Comparison of ENCODE assay signal across 2 cellular contexts in the genomic region with DNA sequence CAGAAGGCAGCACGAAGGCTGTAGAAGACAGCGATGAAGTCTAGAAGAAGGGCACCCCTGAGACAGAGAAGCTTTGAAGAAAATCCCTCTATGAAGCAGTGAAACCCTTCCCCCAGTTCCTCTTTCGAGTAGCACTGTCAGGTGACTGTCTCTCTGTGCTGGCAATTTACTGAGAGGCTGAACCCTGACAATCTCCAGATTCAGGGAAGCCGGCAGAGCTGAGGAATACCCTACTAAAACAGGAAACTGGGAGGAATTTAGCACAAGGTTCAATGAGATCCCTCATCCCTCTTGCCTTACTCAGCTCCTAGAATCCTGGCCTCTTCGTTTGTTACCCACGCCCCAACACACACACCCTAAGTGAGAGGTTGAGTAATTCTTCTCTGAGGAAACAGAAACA.
TF ChIP-seq lines count a peak whose summit lies in the region.

No MANE protein-coding gene starts in this region.

TF ChIP-seq in HepG2, 621 proteins besides CTCF, POLR2A, EP300 and RAD21 (continued from another document):
- TF ChIP-seq GPN1 (CRISPR knock-in tag; IDR thresholded peaks at IDR 0.05; ENCODE audit: borderline replicate concordance), result no peak
- no peak for TF ChIP-seq ZNF33B (CRISPR knock-in tag; IDR thresholded peaks at IDR 0.05)
- no peak for TF ChIP-seq CENPX (CRISPR knock-in tag; IDR thresholded peaks at IDR 0.05)
- TF ChIP-seq, protein P1, sequence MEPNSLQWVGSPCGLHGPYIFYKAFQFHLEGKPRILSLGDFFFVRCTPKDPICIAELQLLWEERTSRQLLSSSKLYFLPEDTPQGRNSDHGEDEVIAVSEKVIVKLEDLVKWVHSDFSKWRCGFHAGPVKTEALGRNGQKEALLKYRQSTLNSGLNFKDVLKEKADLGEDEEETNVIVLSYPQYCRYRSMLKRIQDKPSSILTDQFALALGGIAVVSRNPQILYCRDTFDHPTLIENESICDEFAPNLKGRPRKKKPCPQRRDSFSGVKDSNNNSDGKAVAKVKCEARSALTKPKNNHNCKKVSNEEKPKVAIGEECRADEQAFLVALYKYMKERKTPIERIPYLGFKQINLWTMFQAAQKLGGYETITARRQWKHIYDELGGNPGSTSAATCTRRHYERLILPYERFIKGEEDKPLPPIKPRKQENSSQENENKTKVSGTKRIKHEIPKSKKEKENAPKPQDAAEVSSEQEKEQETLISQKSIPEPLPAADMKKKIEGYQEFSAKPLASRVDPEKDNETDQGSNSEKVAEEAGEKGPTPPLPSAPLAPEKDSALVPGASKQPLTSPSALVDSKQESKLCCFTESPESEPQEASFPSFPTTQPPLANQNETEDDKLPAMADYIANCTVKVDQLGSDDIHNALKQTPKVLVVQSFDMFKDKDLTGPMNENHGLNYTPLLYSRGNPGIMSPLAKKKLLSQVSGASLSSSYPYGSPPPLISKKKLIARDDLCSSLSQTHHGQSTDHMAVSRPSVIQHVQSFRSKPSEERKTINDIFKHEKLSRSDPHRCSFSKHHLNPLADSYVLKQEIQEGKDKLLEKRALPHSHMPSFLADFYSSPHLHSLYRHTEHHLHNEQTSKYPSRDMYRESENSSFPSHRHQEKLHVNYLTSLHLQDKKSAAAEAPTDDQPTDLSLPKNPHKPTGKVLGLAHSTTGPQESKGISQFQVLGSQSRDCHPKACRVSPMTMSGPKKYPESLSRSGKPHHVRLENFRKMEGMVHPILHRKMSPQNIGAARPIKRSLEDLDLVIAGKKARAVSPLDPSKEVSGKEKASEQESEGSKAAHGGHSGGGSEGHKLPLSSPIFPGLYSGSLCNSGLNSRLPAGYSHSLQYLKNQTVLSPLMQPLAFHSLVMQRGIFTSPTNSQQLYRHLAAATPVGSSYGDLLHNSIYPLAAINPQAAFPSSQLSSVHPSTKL (CRISPR knock-in tag; IDR thresholded peaks at IDR 0.05), result no peak
- no peak for TF ChIP-seq TCF12 (IDR thresholded peaks at IDR 0.05)
- TF ChIP-seq TCF12 (CRISPR knock-in tag; IDR thresholded peaks at IDR 0.05), result no peak
- no peak for TF ChIP-seq KLF12 (CRISPR knock-in tag; IDR thresholded peaks at IDR 0.05; ENCODE audit: borderline replicate concordance)
- no peak for TF ChIP-seq HCFC1 (IDR thresholded peaks at IDR 0.05; ENCODE audit: low read depth, low read length)
- TF ChIP-seq JUN (CRISPR knock-in tag; IDR thresholded peaks at IDR 0.05), result no peak
- TF ChIP-seq, protein P2, sequence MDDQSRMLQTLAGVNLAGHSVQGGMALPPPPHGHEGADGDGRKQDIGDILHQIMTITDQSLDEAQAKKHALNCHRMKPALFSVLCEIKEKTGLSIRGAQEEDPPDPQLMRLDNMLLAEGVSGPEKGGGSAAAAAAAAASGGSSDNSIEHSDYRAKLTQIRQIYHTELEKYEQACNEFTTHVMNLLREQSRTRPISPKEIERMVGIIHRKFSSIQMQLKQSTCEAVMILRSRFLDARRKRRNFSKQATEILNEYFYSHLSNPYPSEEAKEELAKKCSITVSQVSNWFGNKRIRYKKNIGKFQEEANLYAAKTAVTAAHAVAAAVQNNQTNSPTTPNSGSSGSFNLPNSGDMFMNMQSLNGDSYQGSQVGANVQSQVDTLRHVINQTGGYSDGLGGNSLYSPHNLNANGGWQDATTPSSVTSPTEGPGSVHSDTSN (CRISPR knock-in tag; IDR thresholded peaks at IDR 0.05; ENCODE audit: borderline replicate concordance), result no peak

TF ChIP-seq in H1, 55 proteins besides CTCF, POLR2A, EP300 and RAD21 (continued from another document):
- TF ChIP-seq, protein P3, sequence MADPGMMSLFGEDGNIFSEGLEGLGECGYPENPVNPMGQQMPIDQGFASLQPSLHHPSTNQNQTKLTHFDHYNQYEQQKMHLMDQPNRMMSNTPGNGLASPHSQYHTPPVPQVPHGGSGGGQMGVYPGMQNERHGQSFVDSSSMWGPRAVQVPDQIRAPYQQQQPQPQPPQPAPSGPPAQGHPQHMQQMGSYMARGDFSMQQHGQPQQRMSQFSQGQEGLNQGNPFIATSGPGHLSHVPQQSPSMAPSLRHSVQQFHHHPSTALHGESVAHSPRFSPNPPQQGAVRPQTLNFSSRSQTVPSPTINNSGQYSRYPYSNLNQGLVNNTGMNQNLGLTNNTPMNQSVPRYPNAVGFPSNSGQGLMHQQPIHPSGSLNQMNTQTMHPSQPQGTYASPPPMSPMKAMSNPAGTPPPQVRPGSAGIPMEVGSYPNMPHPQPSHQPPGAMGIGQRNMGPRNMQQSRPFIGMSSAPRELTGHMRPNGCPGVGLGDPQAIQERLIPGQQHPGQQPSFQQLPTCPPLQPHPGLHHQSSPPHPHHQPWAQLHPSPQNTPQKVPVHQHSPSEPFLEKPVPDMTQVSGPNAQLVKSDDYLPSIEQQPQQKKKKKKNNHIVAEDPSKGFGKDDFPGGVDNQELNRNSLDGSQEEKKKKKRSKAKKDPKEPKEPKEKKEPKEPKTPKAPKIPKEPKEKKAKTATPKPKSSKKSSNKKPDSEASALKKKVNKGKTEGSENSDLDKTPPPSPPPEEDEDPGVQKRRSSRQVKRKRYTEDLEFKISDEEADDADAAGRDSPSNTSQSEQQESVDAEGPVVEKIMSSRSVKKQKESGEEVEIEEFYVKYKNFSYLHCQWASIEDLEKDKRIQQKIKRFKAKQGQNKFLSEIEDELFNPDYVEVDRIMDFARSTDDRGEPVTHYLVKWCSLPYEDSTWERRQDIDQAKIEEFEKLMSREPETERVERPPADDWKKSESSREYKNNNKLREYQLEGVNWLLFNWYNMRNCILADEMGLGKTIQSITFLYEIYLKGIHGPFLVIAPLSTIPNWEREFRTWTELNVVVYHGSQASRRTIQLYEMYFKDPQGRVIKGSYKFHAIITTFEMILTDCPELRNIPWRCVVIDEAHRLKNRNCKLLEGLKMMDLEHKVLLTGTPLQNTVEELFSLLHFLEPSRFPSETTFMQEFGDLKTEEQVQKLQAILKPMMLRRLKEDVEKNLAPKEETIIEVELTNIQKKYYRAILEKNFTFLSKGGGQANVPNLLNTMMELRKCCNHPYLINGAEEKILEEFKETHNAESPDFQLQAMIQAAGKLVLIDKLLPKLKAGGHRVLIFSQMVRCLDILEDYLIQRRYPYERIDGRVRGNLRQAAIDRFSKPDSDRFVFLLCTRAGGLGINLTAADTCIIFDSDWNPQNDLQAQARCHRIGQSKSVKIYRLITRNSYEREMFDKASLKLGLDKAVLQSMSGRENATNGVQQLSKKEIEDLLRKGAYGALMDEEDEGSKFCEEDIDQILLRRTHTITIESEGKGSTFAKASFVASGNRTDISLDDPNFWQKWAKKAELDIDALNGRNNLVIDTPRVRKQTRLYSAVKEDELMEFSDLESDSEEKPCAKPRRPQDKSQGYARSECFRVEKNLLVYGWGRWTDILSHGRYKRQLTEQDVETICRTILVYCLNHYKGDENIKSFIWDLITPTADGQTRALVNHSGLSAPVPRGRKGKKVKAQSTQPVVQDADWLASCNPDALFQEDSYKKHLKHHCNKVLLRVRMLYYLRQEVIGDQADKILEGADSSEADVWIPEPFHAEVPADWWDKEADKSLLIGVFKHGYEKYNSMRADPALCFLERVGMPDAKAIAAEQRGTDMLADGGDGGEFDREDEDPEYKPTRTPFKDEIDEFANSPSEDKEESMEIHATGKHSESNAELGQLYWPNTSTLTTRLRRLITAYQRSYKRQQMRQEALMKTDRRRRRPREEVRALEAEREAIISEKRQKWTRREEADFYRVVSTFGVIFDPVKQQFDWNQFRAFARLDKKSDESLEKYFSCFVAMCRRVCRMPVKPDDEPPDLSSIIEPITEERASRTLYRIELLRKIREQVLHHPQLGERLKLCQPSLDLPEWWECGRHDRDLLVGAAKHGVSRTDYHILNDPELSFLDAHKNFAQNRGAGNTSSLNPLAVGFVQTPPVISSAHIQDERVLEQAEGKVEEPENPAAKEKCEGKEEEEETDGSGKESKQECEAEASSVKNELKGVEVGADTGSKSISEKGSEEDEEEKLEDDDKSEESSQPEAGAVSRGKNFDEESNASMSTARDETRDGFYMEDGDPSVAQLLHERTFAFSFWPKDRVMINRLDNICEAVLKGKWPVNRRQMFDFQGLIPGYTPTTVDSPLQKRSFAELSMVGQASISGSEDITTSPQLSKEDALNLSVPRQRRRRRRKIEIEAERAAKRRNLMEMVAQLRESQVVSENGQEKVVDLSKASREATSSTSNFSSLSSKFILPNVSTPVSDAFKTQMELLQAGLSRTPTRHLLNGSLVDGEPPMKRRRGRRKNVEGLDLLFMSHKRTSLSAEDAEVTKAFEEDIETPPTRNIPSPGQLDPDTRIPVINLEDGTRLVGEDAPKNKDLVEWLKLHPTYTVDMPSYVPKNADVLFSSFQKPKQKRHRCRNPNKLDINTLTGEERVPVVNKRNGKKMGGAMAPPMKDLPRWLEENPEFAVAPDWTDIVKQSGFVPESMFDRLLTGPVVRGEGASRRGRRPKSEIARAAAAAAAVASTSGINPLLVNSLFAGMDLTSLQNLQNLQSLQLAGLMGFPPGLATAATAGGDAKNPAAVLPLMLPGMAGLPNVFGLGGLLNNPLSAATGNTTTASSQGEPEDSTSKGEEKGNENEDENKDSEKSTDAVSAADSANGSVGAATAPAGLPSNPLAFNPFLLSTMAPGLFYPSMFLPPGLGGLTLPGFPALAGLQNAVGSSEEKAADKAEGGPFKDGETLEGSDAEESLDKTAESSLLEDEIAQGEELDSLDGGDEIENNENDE (IDR thresholded peaks at IDR 0.05; ENCODE audit: insufficient replicate concordance, low read length), result no peak
- TF ChIP-seq ASH2L (IDR thresholded peaks at IDR 0.05; ENCODE audit: low read length) (no peak), JUN (IDR thresholded peaks at IDR 0.05; ENCODE audit: low read depth, low read length) (no peak), NANOG (IDR thresholded peaks at IDR 0.05; ENCODE audit: insufficient read depth, low read depth, low read length, poor library complexity, severe bottlenecking) (no peak), TAF7 (optimal IDR thresholded peaks at IDR 0.05; ENCODE audit: borderline replicate concordance, low read depth, low read length) (no peak), SRF (IDR thresholded peaks at IDR 0.05; ENCODE audit: low read depth, low read length) (no peak), TCF12 (IDR thresholded peaks at IDR 0.05; ENCODE audit: low read depth, low read length) (no peak), GABPA (IDR thresholded peaks at IDR 0.05; ENCODE audit: borderline replicate concordance, insufficient read depth, low read length) (no peak), KDM1A (IDR thresholded peaks at IDR 0.05; ENCODE audit: borderline replicate concordance, low read length) (no peak), NRF1 (IDR thresholded peaks at IDR 0.05; ENCODE audit: low read depth, low read length) (no peak), TBP (IDR thresholded peaks at IDR 0.05; ENCODE audit: low read depth, low read length) (no peak), MAFK (IDR thresholded peaks at IDR 0.05; ENCODE audit: low read depth, low read length) (no peak), SP1 (IDR thresholded peaks at IDR 0.05; ENCODE audit: low read depth, low read length) (no peak), SIX5 (IDR thresholded peaks at IDR 0.05; ENCODE audit: low read depth, low read length) (no peak), PHF8 (conservative IDR thresholded peaks at IDR 0.05; ENCODE audit: low read depth, low read length) (no peak), JUND (IDR thresholded peaks at IDR 0.05; ENCODE audit: low read length) (no peak), GTF2F1 (IDR thresholded peaks at IDR 0.05; ENCODE audit: borderline replicate concordance, low read depth, low read length) (no peak)
- TF ChIP-seq, protein P4, sequence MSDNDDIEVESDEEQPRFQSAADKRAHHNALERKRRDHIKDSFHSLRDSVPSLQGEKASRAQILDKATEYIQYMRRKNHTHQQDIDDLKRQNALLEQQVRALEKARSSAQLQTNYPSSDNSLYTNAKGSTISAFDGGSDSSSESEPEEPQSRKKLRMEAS (IDR thresholded peaks at IDR 0.05), result no peak
- TF ChIP-seq, protein P5, sequence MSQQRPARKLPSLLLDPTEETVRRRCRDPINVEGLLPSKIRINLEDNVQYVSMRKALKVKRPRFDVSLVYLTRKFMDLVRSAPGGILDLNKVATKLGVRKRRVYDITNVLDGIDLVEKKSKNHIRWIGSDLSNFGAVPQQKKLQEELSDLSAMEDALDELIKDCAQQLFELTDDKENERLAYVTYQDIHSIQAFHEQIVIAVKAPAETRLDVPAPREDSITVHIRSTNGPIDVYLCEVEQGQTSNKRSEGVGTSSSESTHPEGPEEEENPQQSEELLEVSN (IDR thresholded peaks at IDR 0.05), result no peak
